Comparison of ENCODE assay signal across 8 cellular contexts in the genomic region with DNA sequence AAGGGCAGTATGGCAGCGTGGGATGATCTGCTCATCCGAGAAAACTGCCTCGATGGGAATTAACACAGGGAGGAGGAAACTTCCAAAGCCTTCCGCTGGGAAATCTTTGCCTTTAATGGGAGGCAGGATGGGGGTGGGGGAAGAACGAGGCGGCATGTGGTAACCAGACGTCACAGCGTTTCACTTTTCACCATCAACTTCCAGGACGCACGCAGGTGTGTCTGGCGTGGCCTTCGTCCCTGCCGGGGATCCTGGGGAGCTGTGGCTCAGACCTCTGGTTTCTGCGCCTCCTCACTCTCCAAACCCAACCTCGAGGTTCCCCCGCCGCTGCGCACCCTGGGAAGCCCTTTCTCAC. TPM values are rescaled to one million over a fixed set of nuclear protein-coding genes. Genes with fewer than 3 reads are reported as not detected.
DNase-seq lines count a peak whose midpoint lies in the region; TF ChIP-seq lines count a peak whose summit lies in the region.

No MANE protein-coding gene starts in this region.

- H3K9me2 ChIP-seq in OCI-LY7 (ENCODE audit: insufficient read depth, low read length) = no peaks in the 10 kb centered on the region

- peak overlapping the region; percentile 88 for H3K4me2 ChIP-seq in OCI-LY7 (ENCODE audit: low read length)

- H2AFZ ChIP-seq in OCI-LY7 (ENCODE audit: low read length) = peak overlapping the region; percentile 29; the same call in 1 of the 2 replicates

- H3K36me3 ChIP-seq in HAP-1 (replicated peaks) = no peaks in the 10 kb centered on the region
- H3K36me3 ChIP-seq in OCI-LY7 (ENCODE audit: insufficient read depth, low read length) = no peaks in the 10 kb centered on the region
- no peaks in the 10 kb centered on the region for H3K36me3 ChIP-seq in neutrophil

- H3K9me3 ChIP-seq in HAP-1 (no peaks in the 10 kb centered on the region), OCI-LY7 (ENCODE audit: low read length) (no peaks in the 10 kb centered on the region), neutrophil (no peaks in the 10 kb centered on the region)

- DNase-seq in DMS153 (lab: John Stamatoyannopoulos, UW) (peak; percentile 64), HAP-1 (ENCODE audit: low spot score in 2 of 2) (no peak), OCI-LY7 (ENCODE audit: low spot score) (no peak), epithelial cell of proximal tubule (ENCODE audit: low read depth) (no peak), Kasumi-1 (lab: John Stamatoyannopoulos, UW) (no peak), amniotic stem cell (lab: John Stamatoyannopoulos, UW) (no peak)
- DNase-seq in stimulated activated CD8-positive, alpha-beta memory T cell treated with anti-CD3 and anti-CD28 coated beads, Interleukin-4, amount 100 ng/mL, for 48 hours = no peak

- TF ChIP-seq CTCF in OCI-LY7 (conservative IDR thresholded peaks at IDR 0.05; ENCODE audit: low read length) (no peak), epithelial cell of proximal tubule (conservative IDR thresholded peaks at IDR 0.05; ENCODE audit: low read depth, low read length) (no peak), neutrophil (IDR thresholded peaks at IDR 0.05) (no peak)

- POLR2A ChIA-PET in OCI-LY7 (lab: Charles Lee) = no interaction called here

- H4K20me1 ChIP-seq in OCI-LY7 (ENCODE audit: insufficient read depth, low read length) = no peaks in the 10 kb centered on the region

- intact Hi-C loops in OCI-LY7 (cut with micrococcal nuclease; ENCODE audit: unreplicated experiment) = loop anchor here (1.0 to 2.0 kb wide), 2 partner anchors 35 to 40 kb away; no protein-coding TSS in a partner anchor

- no peaks in the 10 kb centered on the region for H3K4me1 ChIP-seq in HAP-1
- H3K4me1 ChIP-seq in OCI-LY7 (ENCODE audit: insufficient read depth, low read length, poor library complexity, severe bottlenecking) = peaks cover 19% of the 10 kb centered on the region
- H3K4me1 ChIP-seq in neutrophil (ENCODE audit: control insufficient read depth in 1 of 2, insufficient read depth in 1 of 2, low read depth in 1 of 2, low read length in 1 of 2) = peaks cover 30 to 34% of the 10 kb centered on the region in 2 experiments

- no peaks in the 10 kb centered on the region for H3K79me2 ChIP-seq in OCI-LY7 (ENCODE audit: insufficient read depth, low read depth, low read length)

- BruUV-seq in OCI-LY7 (replicated peaks; lab: Mats Ljungman, UMichigan) = no TSS peak

- CTCF ChIA-PET in OCI-LY7 (lab: Charles Lee; ENCODE audit: unreplicated experiment) = no interaction called here

- 0 out of 2 replicates have a peak, but pooled peaks cover 5% of the 10 kb centered on the region for H3K27me3 ChIP-seq in HAP-1 (ENCODE audit: low read depth)
- H3K27me3 ChIP-seq in neutrophil = no peaks in the 10 kb centered on the region

- H3K4me3 ChIP-seq in HAP-1 (peak overlapping the region; percentile 41), OCI-LY7 (ENCODE audit: low read depth, low read length, poor library complexity, severe bottlenecking) (peak overlapping the region; percentile 75), epithelial cell of proximal tubule (ENCODE audit: low read depth, low read length) (peak overlapping the region; percentile 82), neutrophil (ENCODE audit: low read depth in 1 of 2, low read length in 1 of 2) (peak overlapping the region; percentile 74 to 92)

- H3K27ac ChIP-seq in OCI-LY7 (ENCODE audit: low read depth, low read length, poor library complexity, severe bottlenecking) (no peak overlapping the region), neutrophil (peak overlapping the region; percentile 76)

- in situ Hi-C loops in HAP-1 (cut with MboI; ENCODE audit: low sequenced_read_pairs) = no loop called here

RNA-seq across cellular contexts. Expression of gene RSPH1, which starts 0.3 kb away (rescaled TPM):
- 1.9 and 3.9 TPM in 2 replicates for total RNA-seq in OCI-LY7 (2014; rRNA removed; shearing (Covaris generic))
- total RNA-seq in OCI-LY7 (2022) (2.5 and 3.5 TPM in 2 replicates), epithelial cell of proximal tubule (1.8 TPM in 1 of 2 replicates, not detected in the other)

RNA-seq across cellular contexts. Expression of gene SLC37A1, which starts 17.9 kb away (rescaled TPM):
- 20.5 and 27.6 TPM in 2 replicates for total RNA-seq in OCI-LY7 (2014; rRNA removed; shearing (Covaris generic))
- total RNA-seq in OCI-LY7 (2022) (22.5 and 29.4 TPM in 2 replicates), epithelial cell of proximal tubule (16.4 and 21.7 TPM in 2 replicates)
